ENCODE assay signal across 8 cellular contexts in the genomic region with DNA sequence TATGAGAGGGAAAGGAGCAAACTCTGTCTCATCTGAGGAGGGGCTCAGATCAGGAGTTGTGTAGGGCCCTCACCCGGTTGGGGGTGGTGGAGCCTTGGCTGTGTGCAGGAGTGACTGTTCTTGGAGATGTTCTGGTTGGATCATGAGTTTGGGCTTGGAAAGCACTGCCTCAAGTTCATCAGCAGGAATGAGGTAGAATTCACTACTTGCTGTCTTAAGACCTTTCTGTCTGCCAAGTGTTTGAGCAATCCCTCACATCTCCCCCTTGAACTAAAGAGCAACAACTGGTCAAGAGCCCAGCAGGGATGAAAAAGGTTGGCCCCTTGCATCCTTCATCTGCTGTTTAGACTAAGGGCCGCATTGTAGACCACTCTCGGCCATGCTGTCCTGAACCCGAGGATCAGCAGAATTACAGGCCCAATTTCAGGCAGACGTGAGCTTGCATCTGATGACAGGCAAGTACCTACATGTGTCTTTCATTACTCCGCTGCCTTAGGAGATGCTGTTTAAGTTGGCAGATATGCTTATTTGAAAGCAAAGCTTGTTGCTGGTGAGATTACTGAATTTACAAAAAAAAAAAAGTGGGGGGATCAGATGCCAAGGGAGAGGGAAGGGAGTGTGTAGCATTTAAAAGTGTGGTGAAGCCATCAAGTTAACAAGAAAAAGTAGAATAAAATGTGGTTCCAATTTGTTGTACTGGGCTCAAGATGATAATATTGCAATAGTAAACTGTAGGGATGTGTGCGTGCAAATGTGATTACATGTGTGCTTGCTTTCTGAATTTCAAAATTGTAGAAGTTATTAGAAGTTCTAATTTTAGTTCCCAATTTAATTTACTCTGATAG. TPM values are rescaled to one million over a fixed set of nuclear protein-coding genes. Genes with fewer than 3 reads are reported as not detected.
DNase-seq lines count a peak whose midpoint lies in the region; ATAC-seq and TF ChIP-seq lines count a peak whose summit lies in the region.

No MANE protein-coding gene starts in this region.

- POLR2A ChIA-PET in activated CD4-positive, alpha-beta memory T cell treated with anti-CD3 and anti-CD28 coated beads, Interleukin-2, amount 10 ng/mL, durations not matched to agents 7 days and 5 days (lab: Charles Lee) = interaction anchor here (1.0 to 3.2 kb wide), 4 partner anchors 22 to 1086 kb away, joined by 3 to 25 read pairs (median 4); partner anchors contain the start of gene PIK3R1

- no peak overlapping the region for H3K4me3 ChIP-seq in rectal smooth muscle tissue (ENCODE audit: low read length)

- H3K27ac ChIP-seq in foreskin keratinocyte (no peak overlapping the region), rectal smooth muscle tissue (ENCODE audit: low read depth, low read length) (peak overlapping the region; percentile 74)

- H3K4me1 ChIP-seq in foreskin keratinocyte = peaks cover 16% of the 10 kb centered on the region
- peaks cover 65% of the 10 kb centered on the region for H3K4me1 ChIP-seq in rectal smooth muscle tissue (ENCODE audit: control insufficient read depth, insufficient read depth, low read length)

- peaks cover 62% of the 10 kb centered on the region for H3K4me1 Mint-ChIP-seq in Calu3 (ENCODE audit: low read depth, unreplicated experiment)
- H3K4me1 Mint-ChIP-seq in activated CD4-positive, alpha-beta memory T cell treated with anti-CD3 and anti-CD28 coated beads, Interleukin-2, amount 10 ng/mL, durations not matched to agents 7 days and 5 days = peaks cover 71% of the 10 kb centered on the region

- peak; percentile 56 for ATAC-seq in foreskin keratinocyte
- ATAC-seq in HG03175 (IDR thresholded peaks at IDR 0.05; ENCODE audit: unreplicated experiment) = no peak
- no peak for ATAC-seq in GM18498 (IDR thresholded peaks at IDR 0.05; ENCODE audit: unreplicated experiment)
- ATAC-seq in HG02970 (IDR thresholded peaks at IDR 0.05; ENCODE audit: low FRiP score, unreplicated experiment) = no peak

- CTCF ChIA-PET in Calu3 (lab: Charles Lee) = interaction anchor here (1.0 to 2.2 kb wide), 5 partner anchors 20 to 1045 kb away, joined by 3 to 13 read pairs (median 4); no protein-coding TSS in a partner anchor
- CTCF ChIA-PET in activated CD4-positive, alpha-beta memory T cell treated with anti-CD3 and anti-CD28 coated beads, Interleukin-2, amount 10 ng/mL, durations not matched to agents 7 days and 5 days (lab: Charles Lee) = interaction anchor here (0.7 to 2.8 kb wide), 9 partner anchors 8 to 1005 kb away, joined by 3 to 16 read pairs (median 5); partner anchors contain the start of gene PIK3R1

- no peak overlapping the region for H3K9ac ChIP-seq in rectal smooth muscle tissue (ENCODE audit: low read length)

- no TSS peak for BruUV-seq in Calu3 (replicated peaks; lab: Mats Ljungman, UMichigan)

- no peaks in the 10 kb centered on the region for H3K36me3 ChIP-seq in rectal smooth muscle tissue (ENCODE audit: control insufficient read depth, insufficient read depth, low read length)

- H3K27ac Mint-ChIP-seq in Calu3 (ENCODE audit: unreplicated experiment) = peak overlapping the region; percentile 44
- peak overlapping the region; percentile 3 for H3K27ac Mint-ChIP-seq in activated CD4-positive, alpha-beta memory T cell treated with anti-CD3 and anti-CD28 coated beads, Interleukin-2, amount 10 ng/mL, durations not matched to agents 7 days and 5 days

- H3K9me3 Mint-ChIP-seq in Calu3 (ENCODE audit: low read depth, unreplicated experiment) = no peaks in the 10 kb centered on the region
- H3K9me3 Mint-ChIP-seq in activated CD4-positive, alpha-beta memory T cell treated with anti-CD3 and anti-CD28 coated beads, Interleukin-2, amount 10 ng/mL, durations not matched to agents 7 days and 5 days = no peaks in the 10 kb centered on the region

- intact Hi-C loops in Calu3 (cut with micrococcal nuclease; ENCODE audit: unreplicated experiment) = loop anchor here (1.0 to 10.0 kb wide), 5 partner anchors 437 to 1006 kb away; no protein-coding TSS in a partner anchor

- peak overlapping the region; percentile 0 for H3K4me3 Mint-ChIP-seq in Calu3 (ENCODE audit: low read depth, unreplicated experiment)
- H3K4me3 Mint-ChIP-seq in activated CD4-positive, alpha-beta memory T cell treated with anti-CD3 and anti-CD28 coated beads, Interleukin-2, amount 10 ng/mL, durations not matched to agents 7 days and 5 days = no peak overlapping the region

- DNase-seq in Calu3 = no peak
- no peak for DNase-seq in activated CD4-positive, alpha-beta memory T cell treated with anti-CD3 and anti-CD28 coated beads, Interleukin-2, amount 10 ng/mL, durations not matched to agents 7 days and 5 days
- DNase-seq in foreskin keratinocyte = peak; percentile 39 to 67
- DNase-seq in NCI-H1436 treated with DMSO at 0.1 percent for 48 hours (lab: John Stamatoyannopoulos, UW) = no peak

- no peaks in the 10 kb centered on the region for H3K27me3 ChIP-seq in foreskin keratinocyte
- H3K27me3 ChIP-seq in rectal smooth muscle tissue (ENCODE audit: control insufficient read depth, insufficient read depth, low read length) = no peaks in the 10 kb centered on the region

- no peaks in the 10 kb centered on the region for H3K27me3 Mint-ChIP-seq in Calu3 (ENCODE audit: unreplicated experiment)
- no peaks in the 10 kb centered on the region for H3K27me3 Mint-ChIP-seq in activated CD4-positive, alpha-beta memory T cell treated with anti-CD3 and anti-CD28 coated beads, Interleukin-2, amount 10 ng/mL, durations not matched to agents 7 days and 5 days

- peaks cover 17% of the 10 kb centered on the region for H3K36me3 Mint-ChIP-seq in Calu3 (ENCODE audit: insufficient read depth, unreplicated experiment)
- H3K36me3 Mint-ChIP-seq in activated CD4-positive, alpha-beta memory T cell treated with anti-CD3 and anti-CD28 coated beads, Interleukin-2, amount 10 ng/mL, durations not matched to agents 7 days and 5 days (ENCODE audit: low read depth) = peaks cover 9% of the 10 kb centered on the region

- TF ChIP-seq CTCF in Calu3 (IDR thresholded peaks at IDR 0.05; ENCODE audit: unreplicated experiment) = no peak
- no peak for TF ChIP-seq CTCF in foreskin keratinocyte (conservative IDR thresholded peaks at IDR 0.05)

RNA-seq across cellular contexts. Expression of gene PIK3R1, which starts 36.5 kb away (rescaled TPM):
- total RNA-seq in Calu3 (2022) (74.8 and 81.5 TPM in 2 replicates), foreskin keratinocyte (13.9 and 15.6 TPM in 2 replicates)
- total RNA-seq in activated CD4-positive, alpha-beta memory T cell treated with anti-CD3 and anti-CD28 coated beads, Interleukin-2, amount 10 ng/mL, durations not matched to agents 7 days and 5 days = 10 to 100 TPM; 83.1 to 86.4 TPM
- 1.7 and 2.2 TPM in 2 replicates for polyA plus RNA-seq in foreskin keratinocyte

Comparison
In these comparisons a context has a peak if more than half of its experiments do, and no peak if none do; other contexts are left out.
1. DNase-seq: peak in foreskin keratinocyte (2 of 2); none in Calu3 (single experiment), activated CD4-positive, alpha-beta memory T cell treated with anti-CD3 and anti-CD28 coated beads, Interleukin-2, amount 10 ng/mL, durations not matched to agents 7 days and 5 days (single experiment) and NCI-H1436 treated with DMSO at 0.1 percent for 48 hours (single experiment).